8 cellular contexts compared by ENCODE assay signal in the genomic region with DNA sequence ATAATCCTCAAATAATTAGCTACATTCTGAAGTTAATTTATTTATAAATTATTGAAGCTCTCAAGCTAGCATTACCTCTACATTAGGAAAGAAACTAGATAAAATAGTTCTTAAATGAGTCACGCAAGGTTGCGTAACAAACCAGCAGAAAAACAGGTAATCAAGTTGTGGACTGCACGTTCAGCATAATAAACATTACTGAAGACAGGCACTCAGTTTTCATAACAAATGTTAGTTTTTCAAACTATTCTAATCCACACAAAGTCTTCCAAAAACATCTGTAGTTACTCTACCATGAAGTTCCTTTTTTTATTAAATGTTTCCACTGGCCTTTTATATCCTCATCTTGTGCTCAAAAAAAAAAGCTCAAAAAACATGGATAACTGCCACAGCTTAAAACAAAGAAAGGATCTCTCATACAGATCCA. TPM values are rescaled to one million over a fixed set of nuclear protein-coding genes. Genes with fewer than 3 reads are reported as not detected.
DNase-seq lines count a peak whose midpoint lies in the region; ATAC-seq and TF ChIP-seq lines count a peak whose summit lies in the region.

No MANE protein-coding gene starts in this region.

- H3K9me3 Mint-ChIP-seq in Caco-2 (ENCODE audit: unreplicated experiment) (no peaks in the 10 kb centered on the region), neural crest cell (no peaks in the 10 kb centered on the region)

- H3K4me1 ChIP-seq in Caco-2 (peaks cover 45% of the 10 kb centered on the region), duodenal mucosa (ENCODE audit: control insufficient read depth in 1 of 2, insufficient read depth in 2 of 2, low read length in 2 of 2) (peaks cover 27 to 51% of the 10 kb centered on the region in 2 donors)

- H3K36me3 Mint-ChIP-seq in Caco-2 (ENCODE audit: insufficient read depth, unreplicated experiment) (peaks cover 38% of the 10 kb centered on the region), neural crest cell (ENCODE audit: low read depth) (no peaks in the 10 kb centered on the region)

- no peak for TF ChIP-seq CTCF in Caco-2 (IDR thresholded peaks at IDR 0.05; ENCODE audit: insufficient read depth in 1 of 2, low read depth in 1 of 2, low read length in 1 of 2, severe bottlenecking in 1 of 2, unreplicated experiment in 1 of 2)
- no peak for TF ChIP-seq CTCF in neural crest cell (conservative IDR thresholded peaks at IDR 0.05)

- H3K27ac Mint-ChIP-seq in Caco-2 (ENCODE audit: unreplicated experiment) (peak overlapping the region; percentile 74), neural crest cell (ENCODE audit: unreplicated experiment) (no peak overlapping the region)

- H3K9me3 ChIP-seq in Caco-2 (no peaks in the 10 kb centered on the region), duodenal mucosa (ENCODE audit: control insufficient read depth in 1 of 2, low read length in 2 of 2) (no peaks in the 10 kb centered on the region)

- H3K9ac ChIP-seq in duodenal mucosa (ENCODE audit: low read depth in 1 of 2, low read length in 2 of 2) = peak overlapping the region in 1 of 2 donors; percentile 90

- BruUV-seq in Caco-2 (replicated peaks; lab: Mats Ljungman, UMichigan) = no TSS peak

- ATAC-seq in HG02642 (IDR thresholded peaks at IDR 0.05; ENCODE audit: poor library complexity, unreplicated experiment) = no peak

- CTCF ChIA-PET in Caco-2 (lab: Charles Lee) = no interaction called here

- H3K36me3 ChIP-seq in Caco-2 (ENCODE audit: control insufficient read depth, insufficient read depth, low read length) (peaks cover 2% of the 10 kb centered on the region), duodenal mucosa (ENCODE audit: control insufficient read depth in 1 of 2, insufficient read depth in 2 of 2, low read length in 2 of 2) (no peaks in the 10 kb centered on the region)

- H3K4me3 ChIP-seq in Caco-2 (ENCODE audit: low read depth, low read length) (peak overlapping the region; percentile 74), duodenal mucosa (ENCODE audit: low read depth in 1 of 2, low read length in 2 of 2) (peak overlapping the region; percentile 89 to 90)

- intact Hi-C loops in Caco-2 (cut with micrococcal nuclease; ENCODE audit: unreplicated experiment) = loop anchor here (1.0 kb wide), 1 partner anchor 54 kb away; no protein-coding TSS in a partner anchor

- H3K27me3 ChIP-seq in Caco-2 (replicated peaks; ENCODE audit: control insufficient read depth, insufficient read depth, low read length) (no peaks in the 10 kb centered on the region), duodenal mucosa (ENCODE audit: control insufficient read depth in 1 of 2, insufficient read depth in 2 of 2, low read length in 2 of 2) (no peaks in the 10 kb centered on the region)

- DNase-seq in Caco-2 = peak in 1 of 2 experiments; percentile 68
- DNase-seq in NOMO-1 treated with DMSO at 0.1 percent for 48 hours (lab: John Stamatoyannopoulos, UW; ENCODE audit: unreplicated experiment) = peak; percentile 42
- no peak for DNase-seq in neural crest cell (ENCODE audit: low read depth, low spot score)
- no peak for DNase-seq in NCI-H2081 treated with DMSO at 0.1 percent for 48 hours (lab: John Stamatoyannopoulos, UW)
- DNase-seq in germinal center (ENCODE audit: low spot score) = no peak
- no peak for DNase-seq in activated effector memory CD4-positive, alpha-beta T cell treated with anti-CD3 and anti-CD28 coated beads, Interleukin-2, amount 50 U/mL, for 16 hours

- H3K27me3 Mint-ChIP-seq in Caco-2 (ENCODE audit: insufficient read depth, unreplicated experiment) (no peaks in the 10 kb centered on the region), neural crest cell (ENCODE audit: low read depth) (no peaks in the 10 kb centered on the region)

- H3K4me3 Mint-ChIP-seq in Caco-2 (ENCODE audit: unreplicated experiment) (peak overlapping the region; percentile 84), neural crest cell (peak overlapping the region; percentile 98)

- no peak overlapping the region for H3K27ac ChIP-seq in duodenal mucosa (ENCODE audit: low read depth, low read length)

- POLR2A ChIA-PET in Caco-2 (lab: Charles Lee) = interaction anchor here (0.6 kb wide), 1 partner anchor 1610 kb away, joined by 4 read pairs; no protein-coding TSS in a partner anchor

- H3K4me1 Mint-ChIP-seq in Caco-2 (ENCODE audit: low read depth, unreplicated experiment) = peaks cover 19% of the 10 kb centered on the region
- peaks cover 38% of the 10 kb centered on the region for H3K4me1 Mint-ChIP-seq in neural crest cell

RNA-seq across cellular contexts. Expression of a gene that starts 1.3 kb away (rescaled TPM):
- total RNA-seq in Caco-2 (2022) (92.8 and 94.7 TPM in 2 replicates), neural crest cell (76.2 and 78.0 TPM in 2 replicates)

RNA-seq across cellular contexts. Expression of a gene that starts 5.8 kb away (rescaled TPM):
- total RNA-seq in Caco-2 (2022) (25.4 and 30.3 TPM in 2 replicates), neural crest cell (21.5 and 22.1 TPM in 2 replicates)
